ENCODE assay signal across 8 cellular contexts in the genomic region with DNA sequence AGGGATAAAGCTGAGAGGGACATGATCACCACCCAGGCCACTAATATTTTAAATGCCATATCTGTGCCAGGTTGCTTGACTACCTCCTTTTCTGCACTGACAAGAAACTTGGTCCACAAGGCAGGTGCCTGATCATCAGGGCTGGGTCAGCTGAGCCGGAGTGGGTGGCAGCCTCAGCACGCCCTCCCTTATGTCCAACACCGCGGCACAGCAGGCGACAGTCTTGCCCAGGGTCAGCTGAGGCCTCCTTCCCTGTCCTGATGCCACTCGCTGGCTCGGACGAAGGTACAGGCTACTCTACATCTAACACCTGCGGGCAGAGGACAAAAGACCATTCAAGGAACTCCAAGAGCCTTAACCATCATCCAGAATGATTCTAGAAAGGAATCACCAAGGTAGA. TPM values are rescaled to one million over a fixed set of nuclear protein-coding genes. Genes with fewer than 3 reads are reported as not detected.
DNase-seq lines count a peak whose midpoint lies in the region; ATAC-seq and TF ChIP-seq lines count a peak whose summit lies in the region.

No MANE protein-coding gene starts in this region.

- peaks cover 58% of the 10 kb centered on the region for H3K4me1 Mint-ChIP-seq in activated CD4-positive, alpha-beta T cell treated with anti-CD3 and anti-CD28 coated beads for 36 hours

- CTCF ChIA-PET in activated CD4-positive, alpha-beta T cell treated with anti-CD3 and anti-CD28 coated beads for 36 hours (lab: Charles Lee), result interaction anchor here (0.8 kb wide), 1 partner anchor 14 kb away, joined by 3 read pairs; no protein-coding TSS in a partner anchor

- DNase-seq in activated CD4-positive, alpha-beta T cell treated with anti-CD3 and anti-CD28 coated beads for 36 hours, result no peak
- DNase-seq in activated CD4-positive, alpha-beta T cell treated with anti-CD3 and anti-CD28 coated beads for 4 hours, result no peak
- DNase-seq in cerebellar cortex (ENCODE audit: low spot score) (peak; percentile 33), lung (ENCODE audit: low spot score) (no peak), suprapubic skin (ENCODE audit: low spot score in 2 of 2) (no peak), NCI-H2107 treated with DMSO at 0.1 percent for 48 hours (lab: John Stamatoyannopoulos, UW; ENCODE audit: unreplicated experiment) (no peak), NCI-H1436 treated with DMSO at 0.1 percent for 48 hours (lab: John Stamatoyannopoulos, UW) (no peak)

- POLR2A ChIA-PET in activated CD4-positive, alpha-beta T cell treated with anti-CD3 and anti-CD28 coated beads for 36 hours (lab: Charles Lee), result no interaction called here

- H3K27me3 ChIP-seq in lung (ENCODE audit: control insufficient read depth, insufficient read depth) (no peaks in the 10 kb centered on the region), suprapubic skin (no peaks in the 10 kb centered on the region)

- intact Hi-C loops in activated CD4-positive, alpha-beta T cell treated with anti-CD3 and anti-CD28 coated beads for 36 hours (cut with DNase I, micrococcal nuclease), result no loop called here

- no peaks in the 10 kb centered on the region for H3K9me3 Mint-ChIP-seq in activated CD4-positive, alpha-beta T cell treated with anti-CD3 and anti-CD28 coated beads for 36 hours (ENCODE audit: low read depth)

- H3K4me3 ChIP-seq in lung, result no peak overlapping the region
- no peak overlapping the region for H3K4me3 ChIP-seq in suprapubic skin

- 73 to 81% methylated on average over 9 of the region's 9 CpGs for WGBS in lung, 2 donors
- 70% methylated on average over 9 of the region's 9 CpGs for WGBS in suprapubic skin

- peaks cover 3 to 24% of the 10 kb centered on the region in 2 donors for H3K4me1 ChIP-seq in lung (ENCODE audit: control insufficient read depth in 2 of 2, insufficient read depth in 2 of 2, low read length in 2 of 2)
- peaks cover 56% of the 10 kb centered on the region for H3K4me1 ChIP-seq in suprapubic skin

- H3K27me3 Mint-ChIP-seq in activated CD4-positive, alpha-beta T cell treated with anti-CD3 and anti-CD28 coated beads for 36 hours, result no peaks in the 10 kb centered on the region

- H3K27ac ChIP-seq in lung (ENCODE audit: low read depth in 1 of 2, low read length in 1 of 2), result peak overlapping the region; percentile 15 to 96
- H3K27ac ChIP-seq in suprapubic skin, result peak overlapping the region; percentile 92

- H3K36me3 ChIP-seq in lung (ENCODE audit: control insufficient read depth in 2 of 2, insufficient read depth in 2 of 2, low read length in 2 of 2), result peaks cover 2 to 5% of the 10 kb centered on the region in 2 donors
- H3K36me3 ChIP-seq in suprapubic skin, result peaks cover 23% of the 10 kb centered on the region

- no peak for TF ChIP-seq CTCF in lung (IDR thresholded peaks at IDR 0.05; ENCODE audit: control extremely low read depth, extremely low read depth)
- no peak for TF ChIP-seq CTCF in suprapubic skin (IDR thresholded peaks at IDR 0.05)

- TF ChIP-seq POLR2A in suprapubic skin (IDR thresholded peaks at IDR 0.05), result no peak

- peak overlapping the region; percentile 95 for H3K27ac Mint-ChIP-seq in activated CD4-positive, alpha-beta T cell treated with anti-CD3 and anti-CD28 coated beads for 36 hours

- H3K4me3 Mint-ChIP-seq in activated CD4-positive, alpha-beta T cell treated with anti-CD3 and anti-CD28 coated beads for 36 hours, result no peak overlapping the region

- no peak for TF ChIP-seq EP300 in suprapubic skin (IDR thresholded peaks at IDR 0.05)

- H3K9me3 ChIP-seq in lung (ENCODE audit: control insufficient read depth in 2 of 2, insufficient read depth in 1 of 2, low read length in 1 of 2) (no peaks in the 10 kb centered on the region), suprapubic skin (no peaks in the 10 kb centered on the region)

- H3K36me3 Mint-ChIP-seq in activated CD4-positive, alpha-beta T cell treated with anti-CD3 and anti-CD28 coated beads for 36 hours (ENCODE audit: low read depth), result peaks cover 50% of the 10 kb centered on the region

- ATAC-seq in activated CD4-positive, alpha-beta T cell treated with anti-CD3 and anti-CD28 coated beads for 36 hours, result no peak
- ATAC-seq in lung (ENCODE audit: insufficient read depth, low FRiP score) (no peak), HG03139 (IDR thresholded peaks at IDR 0.05; ENCODE audit: unreplicated experiment) (no peak)

RNA-seq across cellular contexts. Expression of a gene that starts 16.9 kb away (rescaled TPM):
- total RNA-seq in activated CD4-positive, alpha-beta T cell treated with anti-CD3 and anti-CD28 coated beads for 36 hours, result 100 to 1,000 TPM in 1 of 2 experiments, 10 to 100 TPM in 1; 88.6 to 128 TPM
- total RNA-seq in lung (10 to 100 TPM; 19.4 to 51.6 TPM), suprapubic skin (10 to 100 TPM; 24.2 to 42.8 (median 31.7) TPM)
- 10 to 100 TPM; 12.2 to 13.1 TPM for polyA plus RNA-seq in lung

RNA-seq across cellular contexts. Expression of a gene that starts 33.9 kb away (rescaled TPM):
- total RNA-seq in activated CD4-positive, alpha-beta T cell treated with anti-CD3 and anti-CD28 coated beads for 36 hours, result 100 to 1,000 TPM; 143 to 156 TPM
- total RNA-seq in lung (10 to 100 TPM; 55.9 TPM), suprapubic skin (10 to 100 TPM; 22.4 to 51.9 (median 44.7) TPM)
- polyA plus RNA-seq in lung, result 10 to 100 TPM; 28.6 to 58.1 TPM

RNA-seq across cellular contexts. Expression of a gene that starts 48.3 kb away (rescaled TPM):
- total RNA-seq in activated CD4-positive, alpha-beta T cell treated with anti-CD3 and anti-CD28 coated beads for 36 hours, result 10 to 100 TPM; 16.3 to 52.7 TPM
- total RNA-seq in lung (10 to 100 TPM; 12.4 to 42.4 TPM), suprapubic skin (10 to 100 TPM; 13.9 to 45.9 (median 31.3) TPM)
- 10 to 100 TPM; 10.1 to 54.4 TPM for polyA plus RNA-seq in lung
